ENCODE assay signal across 23 cellular contexts in the genomic region with DNA sequence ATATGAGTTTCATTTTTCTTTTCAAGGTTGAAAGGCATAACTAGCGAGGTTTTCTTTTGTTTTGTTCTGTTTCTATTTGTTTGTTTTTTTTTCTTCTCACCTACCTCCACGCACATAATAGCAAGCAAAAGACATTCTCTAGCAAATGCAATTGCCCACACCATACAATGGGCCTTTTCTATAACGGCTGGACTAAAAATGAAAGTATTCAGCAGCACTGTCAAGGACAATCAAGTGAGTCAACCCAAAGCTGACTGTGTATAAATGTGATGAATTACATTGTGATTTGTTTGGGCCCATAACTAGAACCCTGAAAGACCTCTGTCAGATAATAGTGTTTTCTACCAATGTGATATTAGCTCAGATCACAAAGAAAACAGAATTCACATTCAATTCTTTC.
DNase-seq lines count a peak whose midpoint lies in the region; ATAC-seq lines count a peak whose summit lies in the region.
"Had no signal": no experiment of that assay in that cellular context is flagged by ENCODE, and none has a peak within 500 bp of the region (broad histone marks: within the 10 kb centered on the region; RNA-seq: fewer than 3 reads in every experiment).

No MANE protein-coding gene starts in this region.

- H2BK5ac ChIP-seq in mesenchymal stem cell (ENCODE audit: low read depth, low read length, poor library complexity, severe bottlenecking): no peak overlapping the region

- no peak overlapping the region for H4K8ac ChIP-seq in mesenchymal stem cell (ENCODE audit: low read length)

- no peak overlapping the region for H3K4me2 ChIP-seq in mesenchymal stem cell (ENCODE audit: low read length, poor library complexity, severe bottlenecking)
- H3K4me2 ChIP-seq: KMS-11 had no signal

- no peak overlapping the region for H2BK120ac ChIP-seq in mesenchymal stem cell (ENCODE audit: low read depth, low read length)

- H3K23ac ChIP-seq in mesenchymal stem cell (ENCODE audit: low read length in 2 of 2): no peak overlapping the region

- H3K27ac ChIP-seq in mesenchymal stem cell (ENCODE audit: low read length, poor library complexity, severe bottlenecking): no peak overlapping the region
- H3K27ac ChIP-seq: GM23248, KMS-11, SJSA1 had no signal

- peak; percentile 6 for DNase-seq in astrocyte of the hippocampus (ENCODE audit: low read depth, low spot score)
- peak; percentile 45 for DNase-seq in inferior parietal cortex (ENCODE audit: extremely low spot score)
- DNase-seq in superior temporal gyrus (ENCODE audit: extremely low spot score): peak; percentile 77
- no peak for DNase-seq in mesenteric fat pad (ENCODE audit: low spot score)
- no peak for DNase-seq in mesenchymal stem cell
- DNase-seq: DMS53; EL; GF-D8; GM23248; IMR-90; NCI-H1105; NCI-H146; NCI-H2029 treated with DMSO at 0.1 percent for 48 hours; NCI-H226; NCI-H510A treated with DMSO at 0.1 percent for 48 hours; NCI-H748 treated with DMSO at 0.1 percent for 48 hours; NK-92 treated with Interleukin-12 subunit alpha and Interleukin-12 subunit beta, amount 100 ng/mL, for 24 hours had no signal

- H3K4me1 ChIP-seq in mesenchymal stem cell (ENCODE audit: control insufficient read depth, insufficient read depth, low read depth, low read length): no peaks in the 10 kb centered on the region
- H3K4me1 ChIP-seq: HAP-1, SJSA1 had no signal

- H3K27me3 ChIP-seq in mesenchymal stem cell (ENCODE audit: control insufficient read depth in 1 of 2, insufficient read depth in 1 of 2, low read length in 2 of 2): no peaks in the 10 kb centered on the region
- H3K27me3 ChIP-seq: SJSA1 had no signal

- H3K4me3 ChIP-seq in mesenchymal stem cell (ENCODE audit: insufficient read depth in 1 of 2, low read depth in 1 of 2, low read length in 2 of 2): no peak overlapping the region
- H3K4me3 ChIP-seq: GM23248, HAP-1, SJSA1 had no signal

- ATAC-seq in HG03432 (IDR thresholded peaks at IDR 0.05; ENCODE audit: unreplicated experiment) (peak; percentile 32), GM21423 (IDR thresholded peaks at IDR 0.05; ENCODE audit: unreplicated experiment) (no peak)
- ATAC-seq: Right ventricle myocardium inferior had no signal

- no peak overlapping the region for H3K4ac ChIP-seq in mesenchymal stem cell (ENCODE audit: low read depth in 1 of 2, low read length in 2 of 2)

- H2AK5ac ChIP-seq in mesenchymal stem cell (ENCODE audit: low read length, severe bottlenecking): no peak overlapping the region

- H2AFZ ChIP-seq in mesenchymal stem cell (ENCODE audit: low read depth, low read length): no peak overlapping the region
- H2AFZ ChIP-seq: GM23248 had no signal

- no peaks in the 10 kb centered on the region for H3K36me3 ChIP-seq in mesenchymal stem cell (ENCODE audit: control insufficient read depth in 1 of 2, insufficient read depth in 2 of 2, low read depth in 1 of 2, low read length in 2 of 2)
- H3K36me3 ChIP-seq: HAP-1, SJSA1 had no signal

- no CpG with 5 or more reads among the region's 3 CpGs for WGBS in mesenchymal stem cell

- H2BK12ac ChIP-seq in mesenchymal stem cell (ENCODE audit: low read length in 2 of 2): no peak overlapping the region

- H2BK15ac ChIP-seq in mesenchymal stem cell (ENCODE audit: low read depth, poor library complexity, severe bottlenecking): no peak overlapping the region

- H4K91ac ChIP-seq in mesenchymal stem cell (ENCODE audit: low read length): no peak overlapping the region

- no peak overlapping the region for H3K9ac ChIP-seq in mesenchymal stem cell (ENCODE audit: low read length)
- H3K9ac ChIP-seq: GM23248, KMS-11 had no signal

- no peak overlapping the region for H3K14ac ChIP-seq in mesenchymal stem cell (ENCODE audit: low read length in 2 of 2)

- no peak overlapping the region for H3K18ac ChIP-seq in mesenchymal stem cell (ENCODE audit: low read depth in 1 of 2, low read length in 2 of 2)

- H3K79me1 ChIP-seq in mesenchymal stem cell (replicated peaks; ENCODE audit: low read length, poor library complexity, severe bottlenecking): no peaks in the 10 kb centered on the region

- peaks cover 12% of the 10 kb centered on the region for H3K9me3 ChIP-seq in mesenchymal stem cell (ENCODE audit: control insufficient read depth, low read length)
- H3K9me3 ChIP-seq: HAP-1, SJSA1 had no signal

Comparison
In these comparisons a context has a peak if more than half of its experiments do, and no peak if none do; other contexts are left out.
1. DNase-seq: peak in astrocyte of the hippocampus (single experiment), inferior parietal cortex (single experiment) and superior temporal gyrus (single experiment); none in mesenteric fat pad (single experiment) and mesenchymal stem cell (single experiment).